In the genomic region with DNA sequence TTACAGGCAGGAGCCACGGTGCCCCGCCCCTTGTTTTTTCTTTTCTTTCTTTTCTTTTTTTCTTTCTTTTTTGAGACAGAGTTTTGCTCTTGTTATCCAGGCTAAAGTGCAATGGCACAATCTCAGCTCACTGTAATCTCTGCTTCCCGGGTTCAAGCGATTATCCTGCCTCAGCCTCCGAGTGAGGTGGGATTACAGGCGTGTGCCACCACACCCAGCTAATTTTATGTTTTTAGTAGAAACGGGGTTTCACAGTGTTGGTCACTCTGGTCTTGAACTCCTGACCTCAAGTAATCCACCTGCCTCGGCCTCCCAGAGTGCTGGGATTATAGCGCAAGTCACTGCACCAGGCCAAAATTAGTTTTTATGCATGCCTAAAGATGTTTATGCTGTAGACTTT, we compare ENCODE assay signal across 1 cellular context.
TF ChIP-seq lines count a peak whose summit lies in the region.

No MANE protein-coding gene starts in this region.

TF ChIP-seq in H1, 55 proteins besides CTCF, POLR2A, EP300 and RAD21:
- TF ChIP-seq NRF1 (IDR thresholded peaks at IDR 0.05; ENCODE audit: low read depth, low read length) (no peak), RNF2 (IDR thresholded peaks at IDR 0.05; ENCODE audit: borderline replicate concordance, low read depth, low read length, missing control alignments, poor library complexity, severe bottlenecking) (no peak), POLR2AphosphoS5 (IDR thresholded peaks at IDR 0.05; ENCODE audit: low read depth, low read length) (peak; percentile 31; the same call in 1 of the 2 replicates), SP2 (IDR thresholded peaks at IDR 0.05; ENCODE audit: low read length) (no peak)
TF ChIP-seq in H1: peak in this region for 1.
